ENCODE assay signal across 21 cellular contexts in the genomic region with DNA sequence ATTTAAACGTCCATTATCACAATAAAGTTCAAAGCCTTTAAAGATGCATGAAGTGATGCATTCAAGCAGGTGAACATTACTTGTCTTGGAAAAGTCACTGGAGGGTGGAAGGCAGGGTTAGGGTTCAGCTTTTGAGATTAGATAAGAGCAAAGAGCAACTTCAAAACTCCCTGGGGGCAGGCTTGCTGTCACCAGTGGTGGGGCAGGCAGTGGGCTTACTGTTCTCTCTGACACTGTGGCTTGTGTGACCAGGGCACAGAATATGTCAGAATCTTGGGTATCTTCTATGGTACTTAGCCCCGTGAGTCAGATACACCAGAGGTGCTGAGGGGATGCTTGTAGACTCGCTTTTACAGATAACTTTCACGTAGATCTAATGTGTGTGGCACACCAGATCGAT.
"Had no signal": no experiment of that assay in that cellular context is flagged by ENCODE, and none has a peak within 500 bp of the region (broad histone marks: within the 10 kb centered on the region; RNA-seq: fewer than 3 reads in every experiment).

No MANE protein-coding gene starts in this region.

- H3K27me3 Mint-ChIP-seq: memory B cell; naive B cell; stimulated activated memory B cell treated with anti-CD40 and anti-IgM and Interleukin-4, amounts not matched to agents 10 μg/mL and 1 μg/mL and 100 μg/mL, for 72 hours; stimulated activated naive CD8-positive, alpha-beta T cell treated with anti-CD3 and anti-CD28 coated beads, Interleukin-15, Interleukin-2, amounts not matched to agents 100 ng/mL and 50 ng/mL, for 24 hours had no signal

- ATAC-seq: esophagus mucosa; gastrocnemius medialis; left lobe of liver; psoas muscle; right cardiac atrium; stimulated activated memory B cell treated with anti-CD40 and anti-IgM and Interleukin-4, amounts not matched to agents 10 μg/mL and 1 μg/mL and 100 μg/mL, for 72 hours had no signal

- H3K36me3 Mint-ChIP-seq: memory B cell; mesothelial cell of epicardium; naive B cell; stimulated activated memory B cell treated with anti-CD40 and anti-IgM and Interleukin-4, amounts not matched to agents 10 μg/mL and 1 μg/mL and 100 μg/mL, for 72 hours had no signal

- H3K4me1 Mint-ChIP-seq: endodermal cell; memory B cell; nephron; stimulated activated memory B cell treated with anti-CD40 and anti-IgM and Interleukin-4, amounts not matched to agents 10 μg/mL and 1 μg/mL and 100 μg/mL, for 72 hours had no signal

- H3K4me3 Mint-ChIP-seq: dendritic cell treated with granulocyte-macrophage colony-stimulating factor and Interleukin-4, amounts not matched to agents 40 ng/mL and 50 ng/mL, for 4 days; endodermal cell; memory B cell; mesothelial cell of epicardium; naive B cell; nephron; stimulated activated memory B cell treated with anti-CD40 and anti-IgM and Interleukin-4, amounts not matched to agents 10 μg/mL and 1 μg/mL and 100 μg/mL, for 72 hours; stimulated activated naive CD8-positive, alpha-beta T cell treated with anti-CD3 and anti-CD28 coated beads, Interleukin-15, Interleukin-2, amounts not matched to agents 100 ng/mL and 50 ng/mL, for 24 hours had no signal

- H3K9me3 Mint-ChIP-seq: dendritic cell treated with granulocyte-macrophage colony-stimulating factor and Interleukin-4, amounts not matched to agents 40 ng/mL and 50 ng/mL, for 4 days; memory B cell; mesothelial cell of epicardium; naive B cell; stimulated activated memory B cell treated with anti-CD40 and anti-IgM and Interleukin-4, amounts not matched to agents 10 μg/mL and 1 μg/mL and 100 μg/mL, for 72 hours; stimulated activated naive CD8-positive, alpha-beta T cell treated with anti-CD3 and anti-CD28 coated beads, Interleukin-15, Interleukin-2, amounts not matched to agents 100 ng/mL and 50 ng/mL, for 24 hours had no signal

- H3K27ac Mint-ChIP-seq: dendritic cell treated with granulocyte-macrophage colony-stimulating factor and Interleukin-4, amounts not matched to agents 40 ng/mL and 50 ng/mL, for 4 days; endodermal cell; memory B cell; mesothelial cell of epicardium; naive B cell; nephron; stimulated activated memory B cell treated with anti-CD40 and anti-IgM and Interleukin-4, amounts not matched to agents 10 μg/mL and 1 μg/mL and 100 μg/mL, for 72 hours; stimulated activated naive CD8-positive, alpha-beta T cell treated with anti-CD3 and anti-CD28 coated beads, Interleukin-15, Interleukin-2, amounts not matched to agents 100 ng/mL and 50 ng/mL, for 24 hours had no signal

- DNase-seq: colonic mucosa; effector CD8-positive, alpha-beta T cell; endodermal cell; foreskin fibroblast; gastrocnemius medialis; kidney; mucosa of descending colon; naive B cell; psoas muscle; right cardiac atrium; sigmoid colon; stimulated activated CD4-positive, alpha-beta T cell treated with anti-CD3 and anti-CD28 coated beads, Interleukin-4, amount 100 ng/mL, for 24 hours; transverse colon had no signal
